11 cellular contexts compared by ENCODE assay signal in the genomic region with DNA sequence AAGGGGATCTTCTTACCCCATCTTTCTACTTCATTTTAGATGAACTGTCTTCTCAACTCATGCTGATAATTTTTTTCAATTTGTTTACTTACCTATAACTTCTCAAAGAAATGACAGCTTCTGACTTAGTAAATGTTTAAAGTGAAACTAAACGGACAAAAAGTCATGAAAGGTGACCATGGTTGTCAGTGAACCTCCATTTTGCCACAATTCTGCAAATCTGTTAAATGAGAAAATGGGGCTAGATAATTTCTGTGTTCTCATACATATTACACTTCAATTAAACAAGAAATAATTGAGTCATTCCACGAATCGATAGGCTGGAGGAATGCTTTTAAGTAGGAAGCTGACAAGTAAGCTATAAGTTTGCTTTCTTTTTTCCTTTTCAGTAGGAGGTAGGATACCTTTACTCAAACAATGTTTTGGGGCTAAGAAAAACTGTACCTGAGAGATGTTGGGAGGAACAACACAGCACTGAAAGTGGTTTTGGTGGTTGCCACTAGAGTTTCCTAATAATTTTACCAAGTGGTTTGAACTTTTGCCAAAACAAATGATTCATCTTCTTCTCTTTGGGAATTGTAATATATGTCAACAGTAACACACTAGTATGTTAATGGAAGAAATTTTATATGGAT. TPM values are rescaled to one million over a fixed set of nuclear protein-coding genes. Genes with fewer than 3 reads are reported as not detected.
DNase-seq lines count a peak whose midpoint lies in the region; ATAC-seq and TF ChIP-seq lines count a peak whose summit lies in the region.
"Had no signal": no experiment of that assay in that cellular context is flagged by ENCODE, and none has a peak within 500 bp of the region (broad histone marks: within the 10 kb centered on the region; RNA-seq: fewer than 3 reads in every experiment).

No MANE protein-coding gene starts in this region.

- in situ Hi-C loops in transverse colon (cut with MboI; ENCODE audit: low pct_ligation_motif_present in 1 of 4, low pct_unique_long_range_greater_than_20kb in 1 of 4, low sequenced_read_pairs in 3 of 4) = no loop called here

- H3K27me3 ChIP-seq in iPS-15b (ENCODE audit: control insufficient read depth, insufficient read depth, low read length) (no peaks in the 10 kb centered on the region), transverse colon (no peaks in the 10 kb centered on the region)

- no peak for ATAC-seq in GM18505 (IDR thresholded peaks at IDR 0.05; ENCODE audit: unreplicated experiment)
- ATAC-seq: activated CD8-positive, alpha-beta T cell treated with anti-CD3 and anti-CD28 coated beads, Interleukin-2, amount 10 ng/mL, durations not matched to agents 7 days and 5 days had no signal

- H3K9ac ChIP-seq in iPS-15b (ENCODE audit: low read depth, low read length) = peak overlapping the region; percentile 17

- no peak for TF ChIP-seq CTCF in VCaP (conservative IDR thresholded peaks at IDR 0.05)
- no peak for TF ChIP-seq CTCF in transverse colon (IDR thresholded peaks at IDR 0.05)

- H3K36me3 ChIP-seq in iPS-15b (ENCODE audit: control insufficient read depth, insufficient read depth, low read length) = no peaks in the 10 kb centered on the region
- no peaks in the 10 kb centered on the region for H3K36me3 ChIP-seq in transverse colon

- 31 to 45% methylated on average over 3 of the region's 3 CpGs for WGBS in transverse colon (ENCODE audit: low coverage in 1 of 2), 2 donors

- H3K4me1 ChIP-seq in iPS-15b (ENCODE audit: control insufficient read depth, insufficient read depth, low read length) (peaks cover 15% of the 10 kb centered on the region), transverse colon (peaks cover 8 to 24% (median 15%) of the 10 kb centered on the region in 4 donors)

- intact Hi-C loops in transverse colon (cut with DNase I; ENCODE audit: low total_unique reads) = no loop called here

- H3K9me3 ChIP-seq in iPS-15b (ENCODE audit: control insufficient read depth, insufficient read depth, low read length) (no peaks in the 10 kb centered on the region), transverse colon (no peaks in the 10 kb centered on the region)

- H3K4me3 ChIP-seq in iPS-15b (ENCODE audit: low read depth, low read length) (no peak overlapping the region), transverse colon (peak overlapping the region in 3 of 4 donors; percentile 20 to 43 (median 27))
- H3K4me3 ChIP-seq: coronary artery had no signal

- H3K27ac ChIP-seq in VCaP (peak overlapping the region; percentile 64), transverse colon (peak overlapping the region; percentile 79 to 85 (median 83))
- H3K27ac ChIP-seq: coronary artery had no signal

- no peak for TF ChIP-seq EP300 in transverse colon (IDR thresholded peaks at IDR 0.05; ENCODE audit: low read depth)

- TF ChIP-seq POLR2A in transverse colon (IDR thresholded peaks at IDR 0.05) = no peak
- no peak for TF ChIP-seq POLR2A in GM18505 (IDR thresholded peaks at IDR 0.05; ENCODE audit: borderline replicate concordance, extremely low read depth, insufficient read depth, insufficient read length)

- peak; percentile 39 for DNase-seq in NOMO-1 treated with DMSO at 0.1 percent for 48 hours (lab: John Stamatoyannopoulos, UW; ENCODE audit: unreplicated experiment)
- DNase-seq in NOMO-1 treated with dmso at 0.1 percent for 144 hours (lab: John Stamatoyannopoulos, UW; ENCODE audit: unreplicated experiment) = no peak
- no peak for DNase-seq in transverse colon
- no peak for DNase-seq in NCI-H1436 (lab: John Stamatoyannopoulos, UW)
- no peak for DNase-seq in retina
- DNase-seq: activated CD8-positive, alpha-beta T cell treated with anti-CD3 and anti-CD28 coated beads, Interleukin-2, amount 10 ng/mL, durations not matched to agents 7 days and 5 days; NCI-H82 had no signal

RNA-seq across cellular contexts. Expression of a gene that starts 17.1 kb away (rescaled TPM):
- not detected for total RNA-seq in transverse colon
- total RNA-seq: activated CD8-positive, alpha-beta T cell treated with anti-CD3 and anti-CD28 coated beads, Interleukin-2, amount 10 ng/mL, durations not matched to agents 7 days and 5 days had no signal
